13 cellular contexts compared by ENCODE assay signal in the genomic region with DNA sequence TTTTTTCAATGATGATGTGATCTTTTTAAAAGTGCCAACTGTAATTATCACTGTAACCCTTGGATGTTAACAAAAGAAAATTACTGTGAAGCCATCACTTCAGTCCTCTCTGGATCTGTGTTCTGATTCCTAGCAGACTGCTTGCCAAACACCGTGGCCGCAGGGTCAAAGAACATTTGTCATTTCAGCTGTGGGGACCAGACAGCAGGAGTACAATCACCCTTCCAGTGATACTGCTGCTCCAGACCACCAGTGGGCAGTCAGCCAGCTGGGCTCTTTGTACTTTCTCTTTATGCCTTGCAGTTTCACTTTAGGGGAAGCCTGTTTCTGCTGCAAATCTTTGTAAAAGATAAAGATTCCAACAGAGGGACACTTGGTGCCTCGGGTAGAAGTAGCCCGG.
DNase-seq lines count a peak whose midpoint lies in the region; ATAC-seq, FAIRE-seq and TF ChIP-seq lines count a peak whose summit lies in the region.
"Had no signal": no experiment of that assay in that cellular context is flagged by ENCODE, and none has a peak within 500 bp of the region (broad histone marks: within the 10 kb centered on the region; RNA-seq: fewer than 3 reads in every experiment).

No MANE protein-coding gene starts in this region.

- CTCF ChIA-PET in HepG2 (lab: Yijun Ruan, JAX; ENCODE audit: low intra/inter-chr PET ratio, low total read pairs): no interaction called here
- CTCF ChIA-PET in activated CD4-positive, alpha-beta T cell treated with anti-CD3 and anti-CD28 coated beads for 36 hours (lab: Charles Lee): no interaction called here

- no peaks in the 10 kb centered on the region for H3K4me1 ChIP-seq in colonic mucosa
- no peaks in the 10 kb centered on the region for H3K4me1 ChIP-seq in HepG2 (ENCODE audit: insufficient read depth, low read length)
- no peaks in the 10 kb centered on the region for H3K4me1 ChIP-seq in thyroid gland
- H3K4me1 ChIP-seq in osteoblast (ENCODE audit: insufficient read depth, low read length): no peaks in the 10 kb centered on the region

- H3K9me3 Mint-ChIP-seq in activated CD4-positive, alpha-beta T cell treated with anti-CD3 and anti-CD28 coated beads for 36 hours (ENCODE audit: low read depth): no peaks in the 10 kb centered on the region
- H3K9me3 Mint-ChIP-seq: activated CD8-positive, alpha-beta T cell treated with anti-CD3 and anti-CD28 coated beads for 36 hours had no signal

- TF ChIP-seq POLR2A in HepG2 (IDR thresholded peaks at IDR 0.05; ENCODE audit: insufficient read depth in 1 of 2, low read depth in 2 of 2, low read length in 2 of 2) (no peak), thyroid gland (IDR thresholded peaks at IDR 0.05) (no peak)

- no peak overlapping the region for H3K4me2 ChIP-seq in HepG2 (ENCODE audit: low read depth, low read length)
- H3K4me2 ChIP-seq in osteoblast (ENCODE audit: insufficient read depth, low read length): no peak overlapping the region

- intact Hi-C loops in colonic mucosa (cut with DNase I): no loop called here
- intact Hi-C loops in HepG2 (cut with micrococcal nuclease; ENCODE audit: unreplicated experiment): no loop called here
- intact Hi-C loops in thyroid gland (cut with DNase I): no loop called here
- intact Hi-C loops in activated CD4-positive, alpha-beta T cell treated with anti-CD3 and anti-CD28 coated beads for 36 hours (cut with DNase I, micrococcal nuclease): no loop called here

- H3K36me3 Mint-ChIP-seq in activated CD4-positive, alpha-beta T cell treated with anti-CD3 and anti-CD28 coated beads for 36 hours (ENCODE audit: low read depth): no peaks in the 10 kb centered on the region

- 0% methylated on average over 4 of the region's 4 CpGs for WGBS in HepG2 (ENCODE audit: low lambda C conversion rate)
- 41 to 64% methylated on average over 4 of the region's 4 CpGs for WGBS in thyroid gland, 2 donors

- TF ChIP-seq EP300 in HepG2 (IDR thresholded peaks at IDR 0.05; ENCODE audit: low read depth in 2 of 2, low read length in 2 of 2) (no peak), HepG2 (CRISPR knock-in tag; IDR thresholded peaks at IDR 0.05; ENCODE audit: borderline replicate concordance) (no peak)

- H4K20me1 ChIP-seq in HepG2 (ENCODE audit: insufficient read depth, low read length): no peaks in the 10 kb centered on the region
- no peaks in the 10 kb centered on the region for H4K20me1 ChIP-seq in osteoblast (ENCODE audit: insufficient read depth, low read length)

- in situ Hi-C loops in HepG2 (cut with HindIII; ENCODE audit: extremely low pct_ligation_motif_present, low pct_unique_long_range_greater_than_20kb): no loop called here

- H3K27me3 ChIP-seq in colonic mucosa: no peaks in the 10 kb centered on the region
- H3K27me3 ChIP-seq in HepG2 (ENCODE audit: control insufficient read depth in 1 of 2, insufficient read depth in 2 of 2, low read length in 2 of 2): no peaks in the 10 kb centered on the region
- H3K27me3 ChIP-seq in thyroid gland: no peaks in the 10 kb centered on the region
- no peaks in the 10 kb centered on the region for H3K27me3 ChIP-seq in osteoblast (ENCODE audit: insufficient read depth, low read length)

- H3K36me3 ChIP-seq in colonic mucosa (no peaks in the 10 kb centered on the region), HepG2 (replicated peaks in 1 of 2; ENCODE audit: control insufficient read depth in 1 of 2, insufficient read depth in 2 of 2, low read length in 2 of 2) (no peaks in the 10 kb centered on the region), thyroid gland (no peaks in the 10 kb centered on the region), osteoblast (ENCODE audit: insufficient read depth, low read length) (no peaks in the 10 kb centered on the region)

- H3K4me3 Mint-ChIP-seq in activated CD4-positive, alpha-beta T cell treated with anti-CD3 and anti-CD28 coated beads for 36 hours: no peak overlapping the region
- H3K4me3 Mint-ChIP-seq: activated CD8-positive, alpha-beta T cell treated with anti-CD3 and anti-CD28 coated beads for 36 hours had no signal

- ATAC-seq in HepG2: peak; percentile 72
- no peak for ATAC-seq in activated CD4-positive, alpha-beta T cell treated with anti-CD3 and anti-CD28 coated beads for 36 hours
- ATAC-seq: activated CD8-positive, alpha-beta T cell treated with anti-CD3 and anti-CD28 coated beads for 36 hours had no signal

- no peaks in the 10 kb centered on the region for H3K27me3 Mint-ChIP-seq in activated CD4-positive, alpha-beta T cell treated with anti-CD3 and anti-CD28 coated beads for 36 hours
- H3K27me3 Mint-ChIP-seq: activated CD8-positive, alpha-beta T cell treated with anti-CD3 and anti-CD28 coated beads for 36 hours had no signal

- H3K4me3 ChIP-seq in colonic mucosa: no peak overlapping the region
- H3K4me3 ChIP-seq in HepG2 (replicated peaks in 1 of 3; ENCODE audit: insufficient read depth in 1 of 3, low read depth in 2 of 3, low read length in 3 of 3): no peak overlapping the region
- H3K4me3 ChIP-seq in thyroid gland (replicated peaks in 1 of 3): no peak overlapping the region
- H3K4me3 ChIP-seq in osteoblast (ENCODE audit: insufficient read depth, low read length): no peak overlapping the region

- no peaks in the 10 kb centered on the region for H3K4me1 Mint-ChIP-seq in activated CD4-positive, alpha-beta T cell treated with anti-CD3 and anti-CD28 coated beads for 36 hours

- H3K79me2 ChIP-seq in HepG2 (ENCODE audit: insufficient read depth, low read length) (no peaks in the 10 kb centered on the region), osteoblast (ENCODE audit: insufficient read depth, low read length) (no peaks in the 10 kb centered on the region)

- no peak overlapping the region for H3K9ac ChIP-seq in colonic mucosa (ENCODE audit: low read depth in 2 of 2, low read length in 2 of 2)
- no peak overlapping the region for H3K9ac ChIP-seq in HepG2 (ENCODE audit: insufficient read depth, low read depth, low read length)

- H2AFZ ChIP-seq in HepG2 (ENCODE audit: low read length) (no peak overlapping the region), osteoblast (ENCODE audit: low read length) (no peak overlapping the region)

- BruUV-seq in HepG2 (replicated peaks; lab: Mats Ljungman, UMichigan): no TSS peak

- no peak for TF ChIP-seq CTCF in colonic mucosa (IDR thresholded peaks at IDR 0.05)
- no peak for TF ChIP-seq CTCF in HepG2 (CRISPR knock-in tag; IDR thresholded peaks at IDR 0.05)
- no peak for TF ChIP-seq CTCF in thyroid gland (IDR thresholded peaks at IDR 0.05)
- no peak for TF ChIP-seq CTCF in osteoblast (IDR thresholded peaks at IDR 0.05; ENCODE audit: extremely low read depth, low read depth, low read length)

- DNase-seq in NCI-H748 (lab: John Stamatoyannopoulos, UW; ENCODE audit: unreplicated experiment): peak; percentile 35
- no peak for DNase-seq in NCI-H748 treated with DMSO at 0.1 percent for 48 hours (lab: John Stamatoyannopoulos, UW)
- peak; percentile 19 for DNase-seq in colonic mucosa
- DNase-seq in HepG2 (ENCODE audit: low spot score): no peak
- DNase-seq in thyroid gland: peak; percentile 2 to 24
- DNase-seq in GOT3 (lab: John Stamatoyannopoulos, UW): no peak
- DNase-seq in osteoblast (ENCODE audit: insufficient read length, low spot score, missing footprints): no peak
- no peak for DNase-seq in activated CD4-positive, alpha-beta T cell treated with anti-CD3 and anti-CD28 coated beads for 36 hours
- DNase-seq: activated CD8-positive, alpha-beta T cell treated with anti-CD3 and anti-CD28 coated beads for 36 hours; DMS153; SIG-M5; stimulated activated naive CD4-positive, alpha-beta T cell treated with Interleukin-2 at 50 U/mL for 16 hours had no signal

- H3K27ac Mint-ChIP-seq in activated CD4-positive, alpha-beta T cell treated with anti-CD3 and anti-CD28 coated beads for 36 hours: no peak overlapping the region
- H3K27ac Mint-ChIP-seq: activated CD8-positive, alpha-beta T cell treated with anti-CD3 and anti-CD28 coated beads for 36 hours had no signal

- H3K27ac ChIP-seq in colonic mucosa (no peak overlapping the region), HepG2 (ENCODE audit: extremely low read length, insufficient read depth, low read length) (no peak overlapping the region), thyroid gland (no peak overlapping the region), osteoblast (ENCODE audit: low read depth, low read length) (no peak overlapping the region)
- H3K27ac ChIP-seq: 22Rv1 had no signal

- FAIRE-seq in HepG2 (lab: Jason Lieb, UNC): no peak

- POLR2A ChIA-PET in HepG2 (lab: Yijun Ruan, JAX): no interaction called here
- POLR2A ChIA-PET in activated CD4-positive, alpha-beta T cell treated with anti-CD3 and anti-CD28 coated beads for 36 hours (lab: Charles Lee): no interaction called here

- H3K9me3 ChIP-seq in colonic mucosa (no peaks in the 10 kb centered on the region), HepG2 (ENCODE audit: low read length) (peaks cover 31% of the 10 kb centered on the region; the same call in 1 of the 2 replicates), thyroid gland (no peaks in the 10 kb centered on the region), osteoblast (ENCODE audit: low read depth, low read length) (no peaks in the 10 kb centered on the region)

- TF ChIP-seq RAD21 in HepG2 (CRISPR knock-in tag; IDR thresholded peaks at IDR 0.05): no peak

TF ChIP-seq in HepG2, 621 proteins besides CTCF, POLR2A, EP300 and RAD21 (continues in another document):
- TF ChIP-seq MEF2D (CRISPR knock-in tag; IDR thresholded peaks at IDR 0.05) (no peak), TMF1 (CRISPR knock-in tag; IDR thresholded peaks at IDR 0.05; ENCODE audit: low read depth) (no peak), PLRG1 (conservative IDR thresholded peaks at IDR 0.05) (no peak), ZIK1 (CRISPR knock-in tag; IDR thresholded peaks at IDR 0.05; ENCODE audit: borderline replicate concordance, low read depth) (no peak), RXRA (CRISPR knock-in tag; IDR thresholded peaks at IDR 0.05) (no peak), CBX5 (CRISPR knock-in tag; IDR thresholded peaks at IDR 0.05; ENCODE audit: borderline replicate concordance) (no peak), JUN (CRISPR knock-in tag; IDR thresholded peaks at IDR 0.05) (no peak)
- TF ChIP-seq, protein P1, sequence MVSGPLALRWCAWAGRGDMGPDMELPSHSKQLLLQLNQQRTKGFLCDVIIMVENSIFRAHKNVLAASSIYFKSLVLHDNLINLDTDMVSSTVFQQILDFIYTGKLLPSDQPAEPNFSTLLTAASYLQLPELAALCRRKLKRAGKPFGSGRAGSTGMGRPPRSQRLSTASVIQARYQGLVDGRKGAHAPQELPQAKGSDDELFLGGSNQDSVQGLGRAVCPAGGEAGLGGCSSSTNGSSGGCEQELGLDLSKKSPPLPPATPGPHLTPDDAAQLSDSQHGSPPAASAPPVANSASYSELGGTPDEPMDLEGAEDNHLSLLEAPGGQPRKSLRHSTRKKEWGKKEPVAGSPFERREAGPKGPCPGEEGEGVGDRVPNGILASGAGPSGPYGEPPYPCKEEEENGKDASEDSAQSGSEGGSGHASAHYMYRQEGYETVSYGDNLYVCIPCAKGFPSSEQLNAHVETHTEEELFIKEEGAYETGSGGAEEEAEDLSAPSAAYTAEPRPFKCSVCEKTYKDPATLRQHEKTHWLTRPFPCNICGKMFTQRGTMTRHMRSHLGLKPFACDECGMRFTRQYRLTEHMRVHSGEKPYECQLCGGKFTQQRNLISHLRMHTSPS (CRISPR knock-in tag; IDR thresholded peaks at IDR 0.05; ENCODE audit: low read depth): no peak

Comparison
In these comparisons a context has a peak if more than half of its experiments do, and no peak if none do; other contexts are left out.
1. DNase-seq: peak in NCI-H748 (single experiment), colonic mucosa (single experiment) and thyroid gland (2 of 2); none in NCI-H748 treated with DMSO at 0.1 percent for 48 hours (single experiment), HepG2 (single experiment), GOT3 (single experiment), osteoblast (single experiment) and activated CD4-positive, alpha-beta T cell treated with anti-CD3 and anti-CD28 coated beads for 36 hours (single experiment).